In genomic region chr7:41890631-41891265, GRCh38 we compare ENCODE assay signal across 28 cellular contexts.
DNase-seq lines count a peak whose midpoint lies in the region; ATAC-seq and TF ChIP-seq lines count a peak whose summit lies in the region.
"Had no signal": no experiment of that assay in that cellular context is flagged by ENCODE, and none has a peak within 500 bp of the region (broad histone marks: within the 10 kb centered on the region; RNA-seq: fewer than 3 reads in every experiment).

No MANE protein-coding gene starts in this region.

- no peaks in the 10 kb centered on the region for H3K36me3 Mint-ChIP-seq in nephron progenitor cell (ENCODE audit: low read depth)
- H3K36me3 Mint-ChIP-seq: CD8-positive, alpha-beta T cell had no signal

- no peak overlapping the region for H3K4me3 Mint-ChIP-seq in nephron progenitor cell
- H3K4me3 Mint-ChIP-seq: activated CD4-positive, alpha-beta T cell treated with anti-CD3 and anti-CD28 coated beads for 36 hours; activated naive CD8-positive, alpha-beta T cell treated with anti-CD3 and anti-CD28 coated beads, Interleukin-2, amount 50 U/mL, for 24 hours; CD8-positive, alpha-beta T cell had no signal

- ATAC-seq in Right ventricle myocardium superior (ENCODE audit: poor library complexity) (peak; percentile 66), left cardiac atrium (peak; percentile 56 to 62), omental fat pad (ENCODE audit: low FRiP score) (no peak), esophagus mucosa (no peak)
- ATAC-seq: activated CD4-positive, alpha-beta T cell treated with anti-CD3 and anti-CD28 coated beads for 36 hours; activated naive CD8-positive, alpha-beta T cell treated with anti-CD3 and anti-CD28 coated beads, Interleukin-2, amount 50 U/mL, for 24 hours; body of pancreas; CD8-positive, alpha-beta T cell had no signal

- TF ChIP-seq CTCF in right atrium auricular region (IDR thresholded peaks at IDR 0.05) (no peak), nephron progenitor cell (IDR thresholded peaks at IDR 0.05) (no peak), omental fat pad (IDR thresholded peaks at IDR 0.05) (no peak)

- no peaks in the 10 kb centered on the region for H3K9me3 ChIP-seq in right atrium auricular region
- H3K9me3 ChIP-seq: body of pancreas, lower lobe of right lung, stomach, tibial artery had no signal

- no peaks in the 10 kb centered on the region for H3K27me3 ChIP-seq in right atrium auricular region
- H3K27me3 ChIP-seq: body of pancreas, stomach, tibial artery had no signal

- peak overlapping the region; percentile 5 for H3K27ac Mint-ChIP-seq in nephron progenitor cell
- H3K27ac Mint-ChIP-seq: activated CD4-positive, alpha-beta T cell treated with anti-CD3 and anti-CD28 coated beads for 36 hours; activated naive CD8-positive, alpha-beta T cell treated with anti-CD3 and anti-CD28 coated beads, Interleukin-2, amount 50 U/mL, for 24 hours; CD8-positive, alpha-beta T cell had no signal

- peak overlapping the region in 1 of 2 donors; percentile 29 for H3K27ac ChIP-seq in right atrium auricular region
- H3K27ac ChIP-seq: body of pancreas, lower lobe of right lung, SK-N-MC, stomach had no signal

- H3K27me3 Mint-ChIP-seq in nephron progenitor cell (ENCODE audit: low read depth, poor library complexity): peaks cover 7% of the 10 kb centered on the region

- H3K4me1 ChIP-seq in right atrium auricular region: peaks cover 0 to 16% of the 10 kb centered on the region in 2 donors
- H3K4me1 ChIP-seq: body of pancreas had no signal

- H3K9me3 Mint-ChIP-seq in nephron progenitor cell: no peaks in the 10 kb centered on the region
- H3K9me3 Mint-ChIP-seq: activated naive CD8-positive, alpha-beta T cell treated with anti-CD3 and anti-CD28 coated beads, Interleukin-2, amount 50 U/mL, for 24 hours; CD8-positive, alpha-beta T cell had no signal

- no peak overlapping the region for H3K4me3 ChIP-seq in right atrium auricular region
- H3K4me3 ChIP-seq: body of pancreas, lower lobe of right lung, SK-N-MC, stomach, tibial artery had no signal

- intact Hi-C loops in Right ventricle myocardium superior (cut with DNase I) (no loop called here), left cardiac atrium (cut with DNase I) (no loop called here), posterior vena cava (cut with DNase I) (no loop called here)

- peaks cover 23% of the 10 kb centered on the region for H3K4me1 Mint-ChIP-seq in nephron progenitor cell

- no peaks in the 10 kb centered on the region for H3K36me3 ChIP-seq in right atrium auricular region
- H3K36me3 ChIP-seq: lower lobe of right lung, stomach, tibial artery had no signal

- DNase-seq in Right ventricle myocardium superior (peak; percentile 42), right atrium auricular region (ENCODE audit: low spot score) (no peak), left cardiac atrium (no peak), nephron progenitor cell (no peak), posterior vena cava (ENCODE audit: low spot score) (no peak), omental fat pad (ENCODE audit: low spot score) (no peak), NCI-H345 treated with DMSO at 0.1 percent for 48 hours (lab: John Stamatoyannopoulos, UW; ENCODE audit: unreplicated experiment) (no peak)
- DNase-seq: activated CD4-positive, alpha-beta T cell treated with anti-CD3 and anti-CD28 coated beads for 36 hours; activated CD8-positive, alpha-beta memory T cell treated with anti-CD3 and anti-CD28 coated beads for 24 hours; activated gamma-delta T cell; activated naive CD8-positive, alpha-beta T cell treated with anti-CD3 and anti-CD28 coated beads, Interleukin-2, amount 50 U/mL, for 24 hours; activated T-cell treated with anti-CD3 and anti-CD28 coated beads, Interleukin-2, amount 50 U/mL, for 1 hour; CD8-positive, alpha-beta T cell; DMS 273 treated with DMSO at 0.1 percent for 48 hours; effector CD4-positive, alpha-beta T cell; islet precursor cell; lower lobe of right lung; NCI-H2171 treated with DMSO at 0.1 percent for 48 hours; NCI-H526 treated with DMSO at 0.1 percent for 48 hours; nucleus accumbens; RPMI8226; stimulated activated CD4-positive, alpha-beta T cell treated with anti-CD3 and anti-CD28 coated beads, Interleukin-15, amount 100 ng/mL, for 24 hours; stomach; T-helper 2 cell; tibial artery had no signal

Comparison
In these comparisons a context has a peak if more than half of its experiments do, and no peak if none do; other contexts are left out.
1. ATAC-seq: peak in Right ventricle myocardium superior (single experiment) and left cardiac atrium (2 of 2); none in omental fat pad (single experiment) and esophagus mucosa (single experiment).